11 cellular contexts compared by ENCODE assay signal in the genomic region with DNA sequence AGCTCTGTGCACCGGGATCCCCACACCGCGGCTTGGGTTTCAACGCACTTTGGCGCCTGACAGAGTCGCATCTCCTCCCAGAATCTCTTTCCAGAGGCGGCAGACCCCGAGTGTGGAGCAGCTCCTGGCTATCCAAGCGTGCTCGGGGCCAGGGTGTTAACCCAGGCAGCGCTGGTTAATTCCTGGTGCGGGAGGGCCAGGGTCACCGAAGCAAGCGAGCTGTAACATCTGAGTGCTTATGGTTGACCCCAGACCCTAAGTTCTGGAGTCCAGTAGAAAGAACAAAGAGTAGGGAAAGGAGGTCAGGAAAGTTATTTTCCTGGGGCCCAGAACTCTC. TPM values are rescaled to one million over a fixed set of nuclear protein-coding genes. Genes with fewer than 3 reads are reported as not detected.
DNase-seq lines count a peak whose midpoint lies in the region; ATAC-seq and TF ChIP-seq lines count a peak whose summit lies in the region.
"Had no signal": no experiment of that assay in that cellular context is flagged by ENCODE, and none has a peak within 500 bp of the region (broad histone marks: within the 10 kb centered on the region; RNA-seq: fewer than 3 reads in every experiment).

No MANE protein-coding gene starts in this region.

- H3K4me1 Mint-ChIP-seq in neural progenitor cell, result peaks cover 45% of the 10 kb centered on the region

- no peak for DNase-seq in fibroblast of lung (ENCODE audit: low read depth in 2 of 2)
- no peak for DNase-seq in neural progenitor cell (ENCODE audit: low spot score)
- no peak for DNase-seq in NCI-H2171 (lab: John Stamatoyannopoulos, UW)
- DNase-seq in midbrain (lab: John Stamatoyannopoulos, UW), result no peak
- DNase-seq: MV-4-11, SHP77 treated with DMSO at 0.1 percent for 48 hours had no signal

- peak overlapping the region; percentile 91 for H3K4me2 ChIP-seq in KMS-11
- peak overlapping the region; percentile 97 for H3K4me2 ChIP-seq in fibroblast of lung (ENCODE audit: extremely low read depth, insufficient read depth, low read length)
- H3K4me2 ChIP-seq in neural progenitor cell, result peak overlapping the region; percentile 89

- H3K4me1 ChIP-seq in ACC112 (ENCODE audit: control insufficient read depth, insufficient read depth, low read length, unreplicated experiment) (peaks cover 24% of the 10 kb centered on the region), KMS-11 (ENCODE audit: low read depth, poor library complexity, severe bottlenecking) (peaks cover 7% of the 10 kb centered on the region), fibroblast of lung (ENCODE audit: control insufficient read depth, extremely low read depth, insufficient read depth, low read length) (peaks cover 8% of the 10 kb centered on the region), neural progenitor cell (peaks cover 35% of the 10 kb centered on the region)

- peaks cover 31% of the 10 kb centered on the region for H3F3A ChIP-seq in neural progenitor cell (ENCODE audit: low read depth)

- H4K20me1 ChIP-seq in KMS-11 (ENCODE audit: insufficient read depth) (no peaks in the 10 kb centered on the region), fibroblast of lung (ENCODE audit: control insufficient read depth, extremely low read depth, insufficient read depth, low read length) (no peaks in the 10 kb centered on the region), neural progenitor cell (ENCODE audit: low read depth) (peaks cover 81% of the 10 kb centered on the region)

- H3K36me3 ChIP-seq in ACC112 (ENCODE audit: insufficient read depth, low read length) (no peaks in the 10 kb centered on the region), KMS-11 (ENCODE audit: insufficient read depth) (no peaks in the 10 kb centered on the region), fibroblast of lung (ENCODE audit: control insufficient read depth, insufficient read depth, low read length) (peaks cover 2% of the 10 kb centered on the region), neural progenitor cell (no peaks in the 10 kb centered on the region)

- TF ChIP-seq CTCF in KMS-11 (conservative IDR thresholded peaks at IDR 0.05; ENCODE audit: low read depth, low read length) (no peak), fibroblast of lung (conservative IDR thresholded peaks at IDR 0.05 in 1 of 2, IDR thresholded peaks at IDR 0.05 in 1 of 2; ENCODE audit: low read depth in 1 of 2, low read length in 2 of 2) (no peak), neural progenitor cell (IDR thresholded peaks at IDR 0.05) (no peak)

- H3K27me3 ChIP-seq in ACC112 (ENCODE audit: insufficient read depth, low read length) (no peaks in the 10 kb centered on the region), KMS-11 (ENCODE audit: insufficient read depth, low read depth) (no peaks in the 10 kb centered on the region; the same call in 1 of the 2 replicates), fibroblast of lung (ENCODE audit: control insufficient read depth, insufficient read depth, low read length) (no peaks in the 10 kb centered on the region), neural progenitor cell (peaks cover 100% of the 10 kb centered on the region)

- peaks cover 2% of the 10 kb centered on the region for H3K36me3 Mint-ChIP-seq in neural progenitor cell

- no peak overlapping the region for H3K27ac ChIP-seq in ACC112 (ENCODE audit: low read depth, low read length)
- no peak overlapping the region for H3K27ac ChIP-seq in KMS-11
- peak overlapping the region; percentile 62 for H3K27ac ChIP-seq in fibroblast of lung (ENCODE audit: insufficient read depth, low read length)
- no peak overlapping the region for H3K27ac ChIP-seq in neural progenitor cell

- peaks cover 87% of the 10 kb centered on the region for H3K27me3 Mint-ChIP-seq in neural progenitor cell (ENCODE audit: insufficient read depth, low read depth)

- H3K4me3 Mint-ChIP-seq in neural progenitor cell, result peak overlapping the region; percentile 80

- H3K4me3 ChIP-seq in ACC112 (ENCODE audit: low read depth, low read length) (peak overlapping the region; percentile 95), KMS-11 (IDR thresholded peaks at IDR 0.05; ENCODE audit: insufficient read depth, low read depth, low read length) (no peak overlapping the region), fibroblast of lung (replicated peaks in 1 of 4; ENCODE audit: control extremely low read depth in 1 of 4, insufficient read depth in 1 of 4, low read depth in 3 of 4, low read length in 4 of 4) (peak overlapping the region; percentile 16 to 91 (median 48)), neural progenitor cell (peak overlapping the region; percentile 54)

- H3K79me2 ChIP-seq in ACC112 (ENCODE audit: control insufficient read depth, insufficient read depth, low read length, unreplicated experiment), result peaks cover 44% of the 10 kb centered on the region
- H3K79me2 ChIP-seq in KMS-11 (ENCODE audit: insufficient read depth, low read depth), result no peaks in the 10 kb centered on the region
- H3K79me2 ChIP-seq in fibroblast of lung (ENCODE audit: control insufficient read depth, insufficient read depth, low read length), result peaks cover 43% of the 10 kb centered on the region
- no peaks in the 10 kb centered on the region for H3K79me2 ChIP-seq in neural progenitor cell (ENCODE audit: low read depth)

- H3K9me3 ChIP-seq in fibroblast of lung (ENCODE audit: control insufficient read depth, insufficient read depth, low read depth, low read length) (no peaks in the 10 kb centered on the region), neural progenitor cell (ENCODE audit: low read depth) (no peaks in the 10 kb centered on the region)

- ATAC-seq in HG03095 (IDR thresholded peaks at IDR 0.05; ENCODE audit: unreplicated experiment) (no peak), GM18519 (IDR thresholded peaks at IDR 0.05; ENCODE audit: low FRiP score, unreplicated experiment) (no peak)

- peak overlapping the region; percentile 78 for H2AFZ ChIP-seq in ACC112 (ENCODE audit: low read length, unreplicated experiment)
- peak overlapping the region; percentile 93 for H2AFZ ChIP-seq in KMS-11 (ENCODE audit: low read depth)
- H2AFZ ChIP-seq in fibroblast of lung (ENCODE audit: low read length), result peak overlapping the region; percentile 87
- peak overlapping the region; percentile 41 for H2AFZ ChIP-seq in neural progenitor cell (replicated peaks)

- H3K9me3 Mint-ChIP-seq in neural progenitor cell, result peaks cover 8% of the 10 kb centered on the region

- H3K9ac ChIP-seq in KMS-11 (peak overlapping the region; percentile 42; the same call in 1 of the 2 replicates), fibroblast of lung (ENCODE audit: insufficient read depth, low read length) (peak overlapping the region; percentile 55), neural progenitor cell (no peak overlapping the region)

- H3K27ac Mint-ChIP-seq in neural progenitor cell, result no peak overlapping the region

RNA-seq across cellular contexts. Expression of a gene that starts 0.6 kb away (rescaled TPM):
- 13.4 and 17.7 TPM in 2 replicates for total RNA-seq in fibroblast of lung
- 11.3 and 14.7 TPM in 2 replicates for polyA plus RNA-seq in fibroblast of lung
- polyA plus RNA-seq in fibroblast of lung (2012), result 17.2 and 25.8 TPM in 2 replicates
- polyA minus RNA-seq in fibroblast of lung (ENCODE audit: low replicate concordance), result 15.5 and 17.2 TPM in 2 replicates
- total RNA-seq in neural progenitor cell (ENCODE audit: low replicate concordance), result not detected in 2 replicates
- total RNA-seq: endothelial cell of umbilical vein had no signal
- polyA plus RNA-seq: endothelial cell of umbilical vein had no signal

Comparison
In these comparisons a context has a peak if more than half of its experiments do, and no peak if none do; other contexts are left out.
1. H2AFZ ChIP-seq: peak in every context shown above with its lines; median percentile 93 in KMS-11; 87 in fibroblast of lung; 78 in ACC112; 41 in neural progenitor cell.
2. RNA of a gene that starts 0.6 kb away (total RNA-seq): 13.4 to 17.7 TPM in fibroblast of lung; not detected in neural progenitor cell; every median in the first group is over 10 times any median in the second.
3. Peak in every context shown above with its lines, with median percentiles within 50 percentile points of each other: H3K4me2 ChIP-seq.